22 cellular contexts compared by ENCODE assay signal in genomic region chr6:91412532-91412931, GRCh38.
A peak's percentile ranks its signal among the peaks of the same experiment; 100 is the strongest.
DNase-seq lines count a peak whose midpoint lies in the region; ATAC-seq and TF ChIP-seq lines count a peak whose summit lies in the region.
"Had no signal": no experiment of that assay in that cellular context is flagged by ENCODE, and none has a peak within 500 bp of the region (broad histone marks: within the 10 kb centered on the region; RNA-seq: fewer than 3 reads in every experiment).

No MANE protein-coding gene starts in this region.

- peaks cover 0 to 7% of the 10 kb centered on the region in 2 donors for H3K9me3 Mint-ChIP-seq in stimulated activated naive B cell treated with anti-CD40 and anti-IgM and Interleukin-4, amounts not matched to agents 10 μg/mL and 1 μg/mL and 100 μg/mL, for 72 hours
- peaks cover 4% of the 10 kb centered on the region for H3K9me3 Mint-ChIP-seq in activated T-cell treated with anti-CD3 and anti-CD28 coated beads, Interleukin-2, amount 50 U/mL, for 4 hours

- no peak overlapping the region for H2AFZ ChIP-seq in OCI-LY3 (ENCODE audit: low read depth, low read length)

- no peaks in the 10 kb centered on the region for H3K79me2 ChIP-seq in OCI-LY3 (ENCODE audit: low read length)

- H3K27me3 ChIP-seq in OCI-LY3 (ENCODE audit: low read depth, low read length), result no peaks in the 10 kb centered on the region
- H3K27me3 ChIP-seq: BE2C, MG63 had no signal

- H3K27me3 Mint-ChIP-seq in stimulated activated naive B cell treated with anti-CD40 and anti-IgM and Interleukin-4, amounts not matched to agents 10 μg/mL and 1 μg/mL and 100 μg/mL, for 72 hours, result no peaks in the 10 kb centered on the region
- H3K27me3 Mint-ChIP-seq in activated T-cell treated with anti-CD3 and anti-CD28 coated beads, Interleukin-2, amount 50 U/mL, for 4 hours (ENCODE audit: low read depth), result no peaks in the 10 kb centered on the region

- no peaks in the 10 kb centered on the region for H3K4me1 Mint-ChIP-seq in stimulated activated naive B cell treated with anti-CD40 and anti-IgM and Interleukin-4, amounts not matched to agents 10 μg/mL and 1 μg/mL and 100 μg/mL, for 72 hours
- H3K4me1 Mint-ChIP-seq in activated T-cell treated with anti-CD3 and anti-CD28 coated beads, Interleukin-2, amount 50 U/mL, for 4 hours (ENCODE audit: low read depth), result no peaks in the 10 kb centered on the region

- H3K27ac ChIP-seq in OCI-LY3 (ENCODE audit: low read length), result no peak overlapping the region
- H3K27ac ChIP-seq: A549, RWPE1 had no signal

- no peaks in the 10 kb centered on the region for H3K36me3 ChIP-seq in OCI-LY3 (replicated peaks; ENCODE audit: low read depth, low read length)
- H3K36me3 ChIP-seq: BE2C, MG63 had no signal

- no peak for ATAC-seq in stimulated activated naive B cell treated with anti-CD40 and anti-IgM and Interleukin-4, amounts not matched to agents 10 μg/mL and 1 μg/mL and 100 μg/mL, for 72 hours (replicated peaks)
- ATAC-seq in activated T-cell treated with anti-CD3 and anti-CD28 coated beads, Interleukin-2, amount 50 U/mL, for 4 hours, result no peak
- ATAC-seq: A549, HCT116, Panc1 had no signal

- H3K4me1 ChIP-seq in OCI-LY3 (ENCODE audit: low read length), result no peaks in the 10 kb centered on the region
- H3K4me1 ChIP-seq: A549, BE2C had no signal

- TF ChIP-seq CTCF in GM10266 (IDR thresholded peaks at IDR 0.05; ENCODE audit: control insufficient read depth, insufficient read depth, low read depth, missing control alignments), result peak; percentile 15
- peak; percentile 30 for TF ChIP-seq CTCF in OCI-LY3 (IDR thresholded peaks at IDR 0.05; ENCODE audit: low read depth, low read length)
- no peak for TF ChIP-seq CTCF in choroid plexus epithelial cell (conservative IDR thresholded peaks at IDR 0.05; ENCODE audit: low read depth, low read length)

- no peak overlapping the region for H3K4me3 ChIP-seq in OCI-LY3 (ENCODE audit: low read length)
- H3K4me3 ChIP-seq in choroid plexus epithelial cell (ENCODE audit: low read depth, low read length), result no peak overlapping the region
- H3K4me3 ChIP-seq: A549, MG63 had no signal

- no peak overlapping the region for H3K4me3 Mint-ChIP-seq in stimulated activated naive B cell treated with anti-CD40 and anti-IgM and Interleukin-4, amounts not matched to agents 10 μg/mL and 1 μg/mL and 100 μg/mL, for 72 hours
- no peak overlapping the region for H3K4me3 Mint-ChIP-seq in activated T-cell treated with anti-CD3 and anti-CD28 coated beads, Interleukin-2, amount 50 U/mL, for 4 hours

- no peak overlapping the region for H3K27ac Mint-ChIP-seq in stimulated activated naive B cell treated with anti-CD40 and anti-IgM and Interleukin-4, amounts not matched to agents 10 μg/mL and 1 μg/mL and 100 μg/mL, for 72 hours

- H3K9ac ChIP-seq in OCI-LY3 (ENCODE audit: low read length), result no peak overlapping the region

- no peaks in the 10 kb centered on the region for H4K20me1 ChIP-seq in OCI-LY3 (ENCODE audit: insufficient read depth, low read length)

- no peak overlapping the region for H3K4me2 ChIP-seq in OCI-LY3 (ENCODE audit: low read length)
- H3K4me2 ChIP-seq: A549 had no signal

- DNase-seq in GM10266 (ENCODE audit: extremely low spot score), result no peak
- peak; percentile 1 for DNase-seq in choroid plexus epithelial cell (ENCODE audit: low read depth)
- no peak for DNase-seq in stimulated activated naive B cell treated with anti-CD40 and anti-IgM and Interleukin-4, amounts not matched to agents 10 μg/mL and 1 μg/mL and 100 μg/mL, for 72 hours
- no peak for DNase-seq in NCI-H82 (lab: John Stamatoyannopoulos, UW)
- no peak for DNase-seq in activated T-cell treated with anti-CD3 and anti-CD28 coated beads, Interleukin-2, amount 50 U/mL, for 4 hours
- DNase-seq in NCI-H1417 (lab: John Stamatoyannopoulos, UW), result no peak
- DNase-seq: BE2C; KBM-7; MG63; NCI-H1105 treated with DMSO at 0.1 percent for 48 hours; NCI-H2029; NCI-H446; NCI-H524 treated with DMSO at 0.1 percent for 48 hours; NCI-H774; NK-92 treated with Interleukin-12 subunit alpha and Interleukin-12 subunit beta, amount 100 ng/mL, for 24 hours; SHP77; T-helper 1 cell had no signal

- no peaks in the 10 kb centered on the region for H3K36me3 Mint-ChIP-seq in stimulated activated naive B cell treated with anti-CD40 and anti-IgM and Interleukin-4, amounts not matched to agents 10 μg/mL and 1 μg/mL and 100 μg/mL, for 72 hours
- no peaks in the 10 kb centered on the region for H3K36me3 Mint-ChIP-seq in activated T-cell treated with anti-CD3 and anti-CD28 coated beads, Interleukin-2, amount 50 U/mL, for 4 hours (ENCODE audit: insufficient read depth)

- H3K9me3 ChIP-seq in OCI-LY3 (ENCODE audit: insufficient read depth, low read length), result no peaks in the 10 kb centered on the region
- H3K9me3 ChIP-seq: A549, BE2C, MG63 had no signal
